Comparison of ENCODE assay signal across 10 cellular contexts in the genomic region with DNA sequence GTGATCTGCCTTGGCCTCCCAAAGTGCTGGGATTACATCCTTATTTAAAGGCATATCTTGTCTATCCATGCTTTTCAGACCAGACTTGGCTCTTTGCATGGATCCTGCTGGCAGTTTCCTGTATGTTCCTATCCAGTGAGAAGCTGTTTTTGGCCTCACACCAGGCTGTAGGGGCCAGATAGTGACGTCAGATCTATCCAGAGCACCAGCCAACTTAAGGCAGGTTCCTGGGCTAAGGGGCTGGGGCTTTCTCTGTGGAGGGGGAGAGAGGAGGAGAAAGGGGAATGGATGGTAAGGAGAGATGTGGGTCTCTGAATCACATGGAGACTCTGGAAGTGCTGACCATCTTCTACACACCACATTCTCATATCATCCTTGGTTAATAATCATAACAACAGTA. TPM values are rescaled to one million over a fixed set of nuclear protein-coding genes. Genes with fewer than 3 reads are reported as not detected.
A peak's percentile ranks its signal among the peaks of the same experiment; 100 is the strongest.
DNase-seq lines count a peak whose midpoint lies in the region; ATAC-seq and TF ChIP-seq lines count a peak whose summit lies in the region.
"Had no signal": no experiment of that assay in that cellular context is flagged by ENCODE, and none has a peak within 500 bp of the region (broad histone marks: within the 10 kb centered on the region; RNA-seq: fewer than 3 reads in every experiment).

No MANE protein-coding gene starts in this region.

- H3K27me3 Mint-ChIP-seq in activated naive CD8-positive, alpha-beta T cell: no peaks in the 10 kb centered on the region
- H3K27me3 Mint-ChIP-seq in activated naive CD8-positive, alpha-beta T cell treated with anti-CD3 and anti-CD28 coated beads, Interleukin-2, amount 50 U/mL, for 24 hours: no peaks in the 10 kb centered on the region

- no peak for ATAC-seq in activated naive CD8-positive, alpha-beta T cell treated with anti-CD3 and anti-CD28 coated beads, Interleukin-2, amount 50 U/mL, for 24 hours
- ATAC-seq in body of pancreas (no peak), aorta (ENCODE audit: low FRiP score) (peak; percentile 61)

- H3K4me1 ChIP-seq in body of pancreas: peaks cover 30% of the 10 kb centered on the region
- H3K4me1 ChIP-seq in aorta (ENCODE audit: control insufficient read depth in 1 of 2, insufficient read depth in 2 of 2, low read length in 2 of 2): no peaks in the 10 kb centered on the region

- 6 to 44% methylated on average over 1 of the region's 1 CpG for WGBS in body of pancreas, 2 donors
- 4 to 9% methylated on average over 1 of the region's 1 CpG for WGBS in aorta, 2 donors

- TF ChIP-seq CTCF in body of pancreas (IDR thresholded peaks at IDR 0.05): peak in 1 of 7 experiments; percentile 19

- intact Hi-C loops in body of pancreas (cut with DNase I): no loop called here
- intact Hi-C loops in aorta (cut with DNase I): loop anchor here in 1 of 2 donors (10.0 kb wide), 1 partner anchor 172 kb away; no protein-coding TSS in a partner anchor
- intact Hi-C loops in head of caudate nucleus (cut with DNase I): loop anchor here (10.0 kb wide), 1 partner anchor 258 kb away; a partner anchor contains a TSS

- H3K27ac Mint-ChIP-seq in activated naive CD8-positive, alpha-beta T cell: peak overlapping the region; percentile 67
- H3K27ac Mint-ChIP-seq in activated naive CD8-positive, alpha-beta T cell treated with anti-CD3 and anti-CD28 coated beads, Interleukin-2, amount 50 U/mL, for 24 hours: no peak overlapping the region

- H3K27me3 ChIP-seq in body of pancreas: no peaks in the 10 kb centered on the region
- H3K27me3 ChIP-seq in aorta (ENCODE audit: control insufficient read depth in 1 of 2, insufficient read depth in 2 of 2, low read length in 1 of 2): no peaks in the 10 kb centered on the region
- H3K27me3 ChIP-seq: vagina had no signal

- H3K27ac ChIP-seq in body of pancreas (peak overlapping the region; percentile 71 to 98 (median 90)), aorta (ENCODE audit: low read depth in 1 of 2, low read length in 2 of 2) (peak overlapping the region in 1 of 2 donors; percentile 13)
- H3K27ac ChIP-seq: vagina had no signal

- H3K36me3 Mint-ChIP-seq in activated naive CD8-positive, alpha-beta T cell: no peaks in the 10 kb centered on the region
- H3K36me3 Mint-ChIP-seq in activated naive CD8-positive, alpha-beta T cell treated with anti-CD3 and anti-CD28 coated beads, Interleukin-2, amount 50 U/mL, for 24 hours (ENCODE audit: low read depth): no peaks in the 10 kb centered on the region

- peaks cover 41% of the 10 kb centered on the region for H3K4me1 Mint-ChIP-seq in activated naive CD8-positive, alpha-beta T cell (ENCODE audit: low read depth)
- H3K4me1 Mint-ChIP-seq in activated naive CD8-positive, alpha-beta T cell treated with anti-CD3 and anti-CD28 coated beads, Interleukin-2, amount 50 U/mL, for 24 hours: peaks cover 32% of the 10 kb centered on the region

- H3K9me3 Mint-ChIP-seq in activated naive CD8-positive, alpha-beta T cell (ENCODE audit: low read depth): no peaks in the 10 kb centered on the region
- no peaks in the 10 kb centered on the region for H3K9me3 Mint-ChIP-seq in activated naive CD8-positive, alpha-beta T cell treated with anti-CD3 and anti-CD28 coated beads, Interleukin-2, amount 50 U/mL, for 24 hours

- no peaks in the 10 kb centered on the region for H3K9me3 ChIP-seq in body of pancreas
- no peaks in the 10 kb centered on the region for H3K9me3 ChIP-seq in aorta (ENCODE audit: control insufficient read depth, low read length)
- H3K9me3 ChIP-seq: vagina had no signal

- H3K4me3 ChIP-seq in body of pancreas (no peak overlapping the region), aorta (ENCODE audit: low read length in 2 of 2) (no peak overlapping the region)
- H3K4me3 ChIP-seq: vagina had no signal

- H3K36me3 ChIP-seq in body of pancreas (replicated peaks in 1 of 2; ENCODE audit: insufficient read depth in 1 of 2, low read depth in 2 of 2): no peaks in the 10 kb centered on the region
- H3K36me3 ChIP-seq in aorta (ENCODE audit: control insufficient read depth in 1 of 2, insufficient read depth in 2 of 2, low read length in 1 of 2): no peaks in the 10 kb centered on the region
- H3K36me3 ChIP-seq: vagina had no signal

- TF ChIP-seq POLR2A in body of pancreas (IDR thresholded peaks at IDR 0.05): no peak

- no peak for DNase-seq in activated naive CD8-positive, alpha-beta T cell treated with anti-CD3 and anti-CD28 coated beads, Interleukin-2, amount 50 U/mL, for 24 hours
- DNase-seq in body of pancreas: peak; percentile 67 to 84 (median 76)
- peak; percentile 44 for DNase-seq in iris pigment epithelial cell (ENCODE audit: low read depth)
- peak; percentile 81 to 83 for DNase-seq in aorta
- DNase-seq in kidney glomerular epithelial cell (lab: John Stamatoyannopoulos, UW): no peak
- DNase-seq in epidermal melanocyte (ENCODE audit: insufficient read length, low spot score): no peak
- no peak for DNase-seq in head of caudate nucleus
- DNase-seq: KG1 had no signal

- H3K4me3 Mint-ChIP-seq in activated naive CD8-positive, alpha-beta T cell: peak overlapping the region; percentile 33
- H3K4me3 Mint-ChIP-seq in activated naive CD8-positive, alpha-beta T cell treated with anti-CD3 and anti-CD28 coated beads, Interleukin-2, amount 50 U/mL, for 24 hours: no peak overlapping the region

RNA-seq across cellular contexts. Expression of a gene that starts 2.1 kb away (rescaled TPM):
- total RNA-seq in body of pancreas (10 to 100 TPM in 1 of 2 donors, 1 to 10 TPM in 1; 7.0 to 17.1 TPM), aorta (1 to 10 TPM; 4.3 to 8.4 TPM)
- polyA plus RNA-seq in aorta: 1 to 10 TPM; 2.5 TPM

Comparison
In these comparisons a context has a peak if more than half of its experiments do, and no peak if none do; other contexts are left out.
1. DNase-seq: peak in body of pancreas (4 of 4), iris pigment epithelial cell (single experiment) and aorta (2 of 2); none in activated naive CD8-positive, alpha-beta T cell treated with anti-CD3 and anti-CD28 coated beads, Interleukin-2, amount 50 U/mL, for 24 hours (single experiment), kidney glomerular epithelial cell (single experiment), epidermal melanocyte (single experiment) and head of caudate nucleus (0 of 42).